In genomic region chr17:82267575-82268379, GRCh38 we compare ENCODE assay signal across 1 cellular context.
TF ChIP-seq lines count a peak whose summit lies in the region.

No MANE protein-coding gene starts in this region.

TF ChIP-seq in HepG2, 621 proteins besides CTCF, POLR2A, EP300 and RAD21 (continued from another document and continues in another):
- peak; percentile 31; the same call in 1 of the 2 replicates for TF ChIP-seq STAT6 (CRISPR knock-in tag; IDR thresholded peaks at IDR 0.05; ENCODE audit: borderline replicate concordance)
- TF ChIP-seq, protein P1, sequence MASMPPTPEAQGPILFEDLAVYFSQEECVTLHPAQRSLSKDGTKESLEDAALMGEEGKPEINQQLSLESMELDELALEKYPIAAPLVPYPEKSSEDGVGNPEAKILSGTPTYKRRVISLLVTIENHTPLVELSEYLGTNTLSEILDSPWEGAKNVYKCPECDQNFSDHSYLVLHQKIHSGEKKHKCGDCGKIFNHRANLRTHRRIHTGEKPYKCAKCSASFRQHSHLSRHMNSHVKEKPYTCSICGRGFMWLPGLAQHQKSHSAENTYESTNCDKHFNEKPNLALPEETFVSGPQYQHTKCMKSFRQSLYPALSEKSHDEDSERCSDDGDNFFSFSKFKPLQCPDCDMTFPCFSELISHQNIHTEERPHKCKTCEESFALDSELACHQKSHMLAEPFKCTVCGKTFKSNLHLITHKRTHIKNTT (CRISPR knock-in tag; IDR thresholded peaks at IDR 0.05), result no peak
- peak; percentile 77 for TF ChIP-seq YEATS4 (CRISPR knock-in tag; IDR thresholded peaks at IDR 0.05; ENCODE audit: borderline replicate concordance)
- TF ChIP-seq ARNTL (CRISPR knock-in tag; IDR thresholded peaks at IDR 0.05), result peak; percentile 93
- TF ChIP-seq, protein P2, sequence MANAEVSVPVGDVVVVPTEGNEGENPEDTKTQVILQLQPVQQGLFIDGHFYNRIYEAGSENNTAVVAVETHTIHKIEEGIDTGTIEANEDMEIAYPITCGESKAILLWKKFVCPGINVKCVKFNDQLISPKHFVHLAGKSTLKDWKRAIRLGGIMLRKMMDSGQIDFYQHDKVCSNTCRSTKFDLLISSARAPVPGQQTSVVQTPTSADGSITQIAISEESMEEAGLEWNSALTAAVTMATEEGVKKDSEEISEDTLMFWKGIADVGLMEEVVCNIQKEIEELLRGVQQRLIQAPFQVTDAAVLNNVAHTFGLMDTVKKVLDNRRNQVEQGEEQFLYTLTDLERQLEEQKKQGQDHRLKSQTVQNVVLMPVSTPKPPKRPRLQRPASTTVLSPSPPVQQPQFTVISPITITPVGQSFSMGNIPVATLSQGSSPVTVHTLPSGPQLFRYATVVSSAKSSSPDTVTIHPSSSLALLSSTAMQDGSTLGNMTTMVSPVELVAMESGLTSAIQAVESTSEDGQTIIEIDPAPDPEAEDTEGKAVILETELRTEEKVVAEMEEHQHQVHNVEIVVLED (CRISPR knock-in tag; IDR thresholded peaks at IDR 0.05; ENCODE audit: borderline replicate concordance), result no peak; the same call in 1 of the 2 replicates
- peak; percentile 88; the same call in 1 of the 2 replicates for TF ChIP-seq FOXJ3 (CRISPR knock-in tag; IDR thresholded peaks at IDR 0.05; ENCODE audit: borderline replicate concordance)
- TF ChIP-seq MEF2D (CRISPR knock-in tag; IDR thresholded peaks at IDR 0.05), result peak; percentile 98
- peak; percentile 71; the same call in 1 of the 2 replicates for TF ChIP-seq ZNF564 (CRISPR knock-in tag; IDR thresholded peaks at IDR 0.05)
- peak; percentile 65; the same call in 1 of the 2 replicates for TF ChIP-seq ZNF879 (CRISPR knock-in tag; IDR thresholded peaks at IDR 0.05)
- TF ChIP-seq IKZF4 (CRISPR knock-in tag; IDR thresholded peaks at IDR 0.05; ENCODE audit: borderline replicate concordance, low read depth, not compliant biosample characterization), result no peak
- peak in 1 of 2 experiments; percentile 9; a peak in 1 of 4 replicates for TF ChIP-seq REST (IDR thresholded peaks at IDR 0.05; ENCODE audit: borderline replicate concordance in 1 of 2, low read depth in 1 of 2, low read length in 2 of 2)
- TF ChIP-seq NR0B2 (CRISPR knock-in tag; IDR thresholded peaks at IDR 0.05), result peak; percentile 80; the same call in 1 of the 2 replicates
- TF ChIP-seq RFX5 (IDR thresholded peaks at IDR 0.05; ENCODE audit: low read depth, low read length), result no peak
- no peak; the same call in 1 of the 2 replicates for TF ChIP-seq DNMT3B (CRISPR knock-in tag; conservative IDR thresholded peaks at IDR 0.05)
- TF ChIP-seq KDM5B (CRISPR knock-in tag; IDR thresholded peaks at IDR 0.05; ENCODE audit: borderline replicate concordance), result peak; percentile 87
- TF ChIP-seq GLI4 (CRISPR knock-in tag; IDR thresholded peaks at IDR 0.05; ENCODE audit: borderline replicate concordance), result 0 out of 2 replicates have a peak, but pooled peaks have one; percentile 43
- TF ChIP-seq ARID4A (CRISPR knock-in tag; IDR thresholded peaks at IDR 0.05; ENCODE audit: borderline replicate concordance), result peak; percentile 98
- 0 out of 4 replicates have a peak, but pooled peaks of 1 of the 2 experiments have one; percentile 6 for TF ChIP-seq MAFK (conservative IDR thresholded peaks at IDR 0.05 in 1 of 2, IDR thresholded peaks at IDR 0.05 in 1 of 2; ENCODE audit: low read length in 2 of 2)
- TF ChIP-seq ZNF773 (CRISPR knock-in tag; IDR thresholded peaks at IDR 0.05; ENCODE audit: borderline replicate concordance), result no peak
- no peak for TF ChIP-seq FIP1L1 (IDR thresholded peaks at IDR 0.05; ENCODE audit: borderline replicate concordance, insufficient read depth, low read depth, low read length)
- 0 out of 2 replicates have a peak, but pooled peaks have one; percentile 28 for TF ChIP-seq HES4 (CRISPR knock-in tag; IDR thresholded peaks at IDR 0.05; ENCODE audit: borderline replicate concordance)
- peak; percentile 79 for TF ChIP-seq NR2F2 (IDR thresholded peaks at IDR 0.05; ENCODE audit: borderline replicate concordance, low read depth)
- TF ChIP-seq, protein P3, sequence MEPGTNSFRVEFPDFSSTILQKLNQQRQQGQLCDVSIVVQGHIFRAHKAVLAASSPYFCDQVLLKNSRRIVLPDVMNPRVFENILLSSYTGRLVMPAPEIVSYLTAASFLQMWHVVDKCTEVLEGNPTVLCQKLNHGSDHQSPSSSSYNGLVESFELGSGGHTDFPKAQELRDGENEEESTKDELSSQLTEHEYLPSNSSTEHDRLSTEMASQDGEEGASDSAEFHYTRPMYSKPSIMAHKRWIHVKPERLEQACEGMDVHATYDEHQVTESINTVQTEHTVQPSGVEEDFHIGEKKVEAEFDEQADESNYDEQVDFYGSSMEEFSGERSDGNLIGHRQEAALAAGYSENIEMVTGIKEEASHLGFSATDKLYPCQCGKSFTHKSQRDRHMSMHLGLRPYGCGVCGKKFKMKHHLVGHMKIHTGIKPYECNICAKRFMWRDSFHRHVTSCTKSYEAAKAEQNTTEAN (CRISPR knock-in tag; conservative IDR thresholded peaks at IDR 0.05), result peak; percentile 96
- TF ChIP-seq ZNF333 (CRISPR knock-in tag; IDR thresholded peaks at IDR 0.05; ENCODE audit: borderline replicate concordance), result no peak; the same call in 1 of the 2 replicates
- peak; percentile 65; the same call in 1 of the 2 replicates for TF ChIP-seq ARNT2 (CRISPR knock-in tag; IDR thresholded peaks at IDR 0.05; ENCODE audit: low read depth)
- TF ChIP-seq PRDM10 (CRISPR knock-in tag; IDR thresholded peaks at IDR 0.05; ENCODE audit: low read depth), result peak; percentile 76
- no peak for TF ChIP-seq ZNF615 (CRISPR knock-in tag; IDR thresholded peaks at IDR 0.05; ENCODE audit: borderline replicate concordance)
- TF ChIP-seq PHF8 (CRISPR knock-in tag; IDR thresholded peaks at IDR 0.05), result no peak; the same call in 1 of the 2 replicates
- TF ChIP-seq SIN3B (IDR thresholded peaks at IDR 0.05; ENCODE audit: low read length), result no peak
- peak; percentile 83 for TF ChIP-seq FOXA3 (CRISPR knock-in tag; IDR thresholded peaks at IDR 0.05)
- TF ChIP-seq ESRRA (CRISPR knock-in tag; IDR thresholded peaks at IDR 0.05; ENCODE audit: low read depth), result peak; percentile 15; the same call in 1 of the 2 replicates
- peak; percentile 87; the same call in 1 of the 2 replicates for TF ChIP-seq ZFP37 (CRISPR knock-in tag; IDR thresholded peaks at IDR 0.05; ENCODE audit: borderline replicate concordance)
- peak; percentile 46; the same call in 1 of the 2 replicates for TF ChIP-seq ZSCAN29 (CRISPR knock-in tag; conservative IDR thresholded peaks at IDR 0.05)
- peak; percentile 92 for TF ChIP-seq HNF1B (CRISPR knock-in tag; IDR thresholded peaks at IDR 0.05)
- TF ChIP-seq SOX6 (IDR thresholded peaks at IDR 0.05), result no peak
- TF ChIP-seq SOX6 (CRISPR knock-in tag; IDR thresholded peaks at IDR 0.05), result peak; percentile 90
